12 cellular contexts compared by ENCODE assay signal in the genomic region with DNA sequence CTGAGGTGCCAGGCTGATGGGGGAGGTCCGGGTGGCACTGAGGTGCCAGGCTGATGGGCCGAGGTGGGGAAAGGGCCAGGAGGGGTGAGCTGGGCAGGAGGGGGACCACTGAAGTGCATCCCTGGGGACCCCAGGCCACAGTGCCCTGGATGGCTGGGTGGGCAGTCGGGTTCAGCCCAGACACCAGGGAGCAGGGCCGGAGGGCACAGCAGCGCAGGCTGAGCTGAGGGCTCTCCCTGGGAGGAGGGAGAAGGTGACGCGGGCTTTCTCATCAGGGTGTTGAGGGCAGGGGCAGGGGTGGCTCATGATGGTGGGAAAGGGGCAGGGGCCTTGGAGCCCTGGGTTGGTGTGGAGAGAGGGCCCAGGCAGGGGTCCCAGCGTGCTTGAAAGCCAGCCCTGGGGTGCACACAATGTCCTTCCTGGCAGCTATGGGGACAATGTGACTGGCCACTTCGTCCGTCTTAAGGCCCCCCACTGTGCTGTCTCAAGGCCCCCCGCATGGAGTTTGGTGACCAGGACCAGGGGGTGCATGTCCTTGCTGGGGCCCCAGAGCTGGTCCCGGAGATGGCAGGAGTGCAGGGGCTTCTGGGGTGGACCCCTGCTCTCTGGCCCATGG. TPM values are rescaled to one million over a fixed set of nuclear protein-coding genes. Genes with fewer than 3 reads are reported as not detected.
DNase-seq lines count a peak whose midpoint lies in the region; ATAC-seq, FAIRE-seq and TF ChIP-seq lines count a peak whose summit lies in the region.
"Had no signal": no experiment of that assay in that cellular context is flagged by ENCODE, and none has a peak within 500 bp of the region (broad histone marks: within the 10 kb centered on the region; RNA-seq: fewer than 3 reads in every experiment).

No MANE protein-coding gene starts in this region.

- peak overlapping the region; percentile 93 for H3K4me3 Mint-ChIP-seq in activated naive CD4-positive, alpha-beta T cell treated with anti-CD3 and anti-CD28 coated beads for 36 hours
- peak overlapping the region; percentile 46 for H3K4me3 Mint-ChIP-seq in activated B cell treated with CpG ODN at 0.5 μM for 24 hours
- H3K4me3 Mint-ChIP-seq in stimulated activated naive CD8-positive, alpha-beta T cell treated with anti-CD3 and anti-CD28 coated beads, Interleukin-15, amount 100 ng/mL, for 72 hours, result peak overlapping the region; percentile 92 to 98

- H3K4me1 Mint-ChIP-seq in activated naive CD4-positive, alpha-beta T cell treated with anti-CD3 and anti-CD28 coated beads for 36 hours (ENCODE audit: low read depth), result peaks cover 82% of the 10 kb centered on the region
- peaks cover 62% of the 10 kb centered on the region for H3K4me1 Mint-ChIP-seq in activated B cell treated with CpG ODN at 0.5 μM for 24 hours
- peaks cover 100% of the 10 kb centered on the region for H3K4me1 Mint-ChIP-seq in stimulated activated naive CD8-positive, alpha-beta T cell treated with anti-CD3 and anti-CD28 coated beads, Interleukin-15, amount 100 ng/mL, for 72 hours

- no peaks in the 10 kb centered on the region for H3K9me3 Mint-ChIP-seq in activated naive CD4-positive, alpha-beta T cell treated with anti-CD3 and anti-CD28 coated beads for 36 hours
- no peaks in the 10 kb centered on the region for H3K9me3 Mint-ChIP-seq in activated B cell treated with CpG ODN at 0.5 μM for 24 hours
- no peaks in the 10 kb centered on the region for H3K9me3 Mint-ChIP-seq in stimulated activated naive CD8-positive, alpha-beta T cell treated with anti-CD3 and anti-CD28 coated beads, Interleukin-15, amount 100 ng/mL, for 72 hours

- H3K36me3 ChIP-seq in keratinocyte (ENCODE audit: control insufficient read depth in 2 of 2, extremely low read depth in 1 of 2, insufficient read depth in 2 of 2, low read length in 2 of 2), result no peaks in the 10 kb centered on the region
- H3K36me3 ChIP-seq in A673 (ENCODE audit: insufficient read depth, low read length, poor library complexity, severe bottlenecking), result no peaks in the 10 kb centered on the region
- H3K36me3 ChIP-seq: brain microvascular endothelial cell had no signal

- no peaks in the 10 kb centered on the region for H4K20me1 ChIP-seq in keratinocyte (ENCODE audit: control insufficient read depth, extremely low read depth, insufficient read depth, low read length)

- peak overlapping the region; percentile 56 for H3K4me2 ChIP-seq in keratinocyte (ENCODE audit: control insufficient read depth, extremely low read depth, insufficient read depth, low read depth, low read length)

- H3K4me1 ChIP-seq in keratinocyte (ENCODE audit: control insufficient read depth, extremely low read depth, insufficient read depth, low read length) (peaks cover 47% of the 10 kb centered on the region), A673 (ENCODE audit: insufficient read depth, low read length, poor library complexity, severe bottlenecking) (peaks cover 14% of the 10 kb centered on the region)

- H3K27ac ChIP-seq in keratinocyte (ENCODE audit: control insufficient read depth, insufficient read depth, low read length) (no peak overlapping the region), A673 (ENCODE audit: low read depth, low read length, poor library complexity, severe bottlenecking) (no peak overlapping the region)
- H3K27ac ChIP-seq: brain microvascular endothelial cell had no signal

- H3K9me3 ChIP-seq in keratinocyte (ENCODE audit: control insufficient read depth, low read depth, low read length) (no peaks in the 10 kb centered on the region), A673 (ENCODE audit: low read depth, low read length, poor library complexity, severe bottlenecking) (no peaks in the 10 kb centered on the region)

- peak; percentile 51 for DNase-seq in activated naive CD4-positive, alpha-beta T cell treated with anti-CD3 and anti-CD28 coated beads for 36 hours
- no peak for DNase-seq in activated naive CD4-positive, alpha-beta T cell treated with Interleukin-2 at 50 U/mL for 16 hours
- no peak for DNase-seq in activated B cell treated with CpG ODN at 0.5 μM for 24 hours
- DNase-seq in keratinocyte (ENCODE audit: low read depth, low spot score), result no peak
- no peak for DNase-seq in stimulated activated naive CD8-positive, alpha-beta T cell treated with anti-CD3 and anti-CD28 coated beads, Interleukin-15, amount 100 ng/mL, for 72 hours
- no peak for DNase-seq in NCI-H345 treated with DMSO at 0.1 percent for 48 hours (lab: John Stamatoyannopoulos, UW; ENCODE audit: unreplicated experiment)
- no peak for DNase-seq in A673 (ENCODE audit: low spot score)
- no peak for DNase-seq in AG08395 (ENCODE audit: low spot score)
- DNase-seq: brain microvascular endothelial cell, NCI-H1436 treated with DMSO at 0.1 percent for 48 hours had no signal

- no TSS peak for BruUV-seq in A673 (replicated peaks; lab: Mats Ljungman, UMichigan)

- H3K4me3 ChIP-seq in keratinocyte (ENCODE audit: control insufficient read depth in 2 of 3, extremely low read depth in 1 of 3, insufficient read depth in 2 of 3, low read depth in 1 of 3, low read length in 3 of 3) (peak overlapping the region in 1 of 3 experiments; percentile 13), A673 (ENCODE audit: low read depth, low read length, poor library complexity, severe bottlenecking) (no peak overlapping the region)

- dilution Hi-C loops in keratinocyte (cut with MboI; ENCODE audit: extremely low pct_ligation_motif_present, low sequenced_read_pairs), result no loop called here

- no peaks in the 10 kb centered on the region for H3K9me1 ChIP-seq in keratinocyte (ENCODE audit: control insufficient read depth, extremely low read depth, insufficient read depth, low read length)

- peak overlapping the region; percentile 100 for H3K27ac Mint-ChIP-seq in activated naive CD4-positive, alpha-beta T cell treated with anti-CD3 and anti-CD28 coated beads for 36 hours
- H3K27ac Mint-ChIP-seq in activated B cell treated with CpG ODN at 0.5 μM for 24 hours, result peak overlapping the region; percentile 46
- H3K27ac Mint-ChIP-seq in stimulated activated naive CD8-positive, alpha-beta T cell treated with anti-CD3 and anti-CD28 coated beads, Interleukin-15, amount 100 ng/mL, for 72 hours, result peak overlapping the region; percentile 95 to 96

- H3K27me3 Mint-ChIP-seq in activated naive CD4-positive, alpha-beta T cell treated with anti-CD3 and anti-CD28 coated beads for 36 hours (ENCODE audit: low read depth), result no peaks in the 10 kb centered on the region
- H3K27me3 Mint-ChIP-seq in activated B cell treated with CpG ODN at 0.5 μM for 24 hours, result no peaks in the 10 kb centered on the region
- no peaks in the 10 kb centered on the region for H3K27me3 Mint-ChIP-seq in stimulated activated naive CD8-positive, alpha-beta T cell treated with anti-CD3 and anti-CD28 coated beads, Interleukin-15, amount 100 ng/mL, for 72 hours

- intact Hi-C loops in activated naive CD4-positive, alpha-beta T cell treated with anti-CD3 and anti-CD28 coated beads for 36 hours (cut with micrococcal nuclease), result no loop called here
- intact Hi-C loops in activated B cell treated with CpG ODN at 0.5 μM for 24 hours (cut with micrococcal nuclease) (no loop called here), A673 (cut with micrococcal nuclease; ENCODE audit: unreplicated experiment) (loop anchor here (5.0 kb wide), 1 partner anchor 111 kb away; no protein-coding TSS in a partner anchor)

- no peak for TF ChIP-seq CTCF in activated B cell treated with CpG ODN at 0.5 μM for 24 hours (IDR thresholded peaks at IDR 0.05)
- no peak for TF ChIP-seq CTCF in keratinocyte (optimal IDR thresholded peaks at IDR 0.05 in 1 of 3, IDR thresholded peaks at IDR 0.05 in 1 of 3, conservative IDR thresholded peaks at IDR 0.05 in 1 of 3; ENCODE audit: extremely low read depth in 1 of 3, insufficient read depth in 2 of 3, low read length in 3 of 3)
- no peak for TF ChIP-seq CTCF in A673 (conservative IDR thresholded peaks at IDR 0.05; ENCODE audit: low read depth, low read length)

- no peaks in the 10 kb centered on the region for H3K27me3 ChIP-seq in keratinocyte (ENCODE audit: control insufficient read depth, extremely low read depth, insufficient read depth, low read length)
- no peaks in the 10 kb centered on the region for H3K27me3 ChIP-seq in A673 (replicated peaks; ENCODE audit: insufficient read depth, low read depth, low read length, poor library complexity)
- H3K27me3 ChIP-seq: brain microvascular endothelial cell had no signal

- POLR2A ChIA-PET in activated B cell treated with CpG ODN at 0.5 μM for 24 hours (lab: Charles Lee), result interaction anchor here (0.7 to 5.4 kb wide), 8 partner anchors 9 to 148 kb away, joined by 3 to 40 read pairs (median 8); a partner anchor contains a TSS
- POLR2A ChIA-PET in A673 (lab: Charles Lee; ENCODE audit: low non-redundant PET), result no interaction called here

- H3K36me3 Mint-ChIP-seq in activated naive CD4-positive, alpha-beta T cell treated with anti-CD3 and anti-CD28 coated beads for 36 hours (ENCODE audit: low read depth), result peaks cover 9% of the 10 kb centered on the region
- peaks cover 4% of the 10 kb centered on the region for H3K36me3 Mint-ChIP-seq in activated B cell treated with CpG ODN at 0.5 μM for 24 hours (ENCODE audit: low read depth)

- no peak overlapping the region for H2AFZ ChIP-seq in keratinocyte (ENCODE audit: control insufficient read depth, low read length)

- CTCF ChIA-PET in activated naive CD4-positive, alpha-beta T cell treated with anti-CD3 and anti-CD28 coated beads for 36 hours (lab: Charles Lee), result interaction anchor here (0.9 to 8.4 kb wide), 7 partner anchors 14 to 116 kb away, joined by 3 to 60 read pairs (median 7); a partner anchor contains a TSS
- CTCF ChIA-PET in activated B cell treated with CpG ODN at 0.5 μM for 24 hours (lab: Charles Lee) (interaction anchor here (0.7 to 7.2 kb wide), 6 partner anchors 10 to 96 kb away, joined by 3 to 58 read pairs (median 8); no protein-coding TSS in a partner anchor), A673 (lab: Charles Lee) (no interaction called here)

- no peak for FAIRE-seq in keratinocyte (lab: Jason Lieb, UNC)

- ATAC-seq in activated B cell treated with CpG ODN at 0.5 μM for 24 hours (ENCODE audit: low read depth), result no peak
- no peak for ATAC-seq in stimulated activated naive CD8-positive, alpha-beta T cell treated with anti-CD3 and anti-CD28 coated beads, Interleukin-15, amount 100 ng/mL, for 72 hours

- H3K79me2 ChIP-seq in keratinocyte (ENCODE audit: control insufficient read depth, insufficient read depth, low read length), result no peaks in the 10 kb centered on the region

- H3K9ac ChIP-seq in keratinocyte (ENCODE audit: control insufficient read depth, extremely low read depth, insufficient read depth, low read length), result peak overlapping the region; percentile 47

RNA-seq across cellular contexts. Expression of a gene that starts 16.0 kb away (rescaled TPM):
- total RNA-seq in activated naive CD4-positive, alpha-beta T cell treated with anti-CD3 and anti-CD28 coated beads for 36 hours, result 100 to 1,000 TPM; 635 to 646 TPM
- total RNA-seq in activated B cell treated with CpG ODN at 0.5 μM for 24 hours (0.32 and 0.42 TPM in 2 replicates), A673 (2021) (not detected in 2 replicates)
- polyA plus RNA-seq in keratinocyte, result 0.05 TPM in 1 of 3 replicates, not detected in the others
- not detected for polyA plus RNA-seq in keratinocyte (2011; ENCODE audit: low read depth)
- not detected in 2 replicates for polyA plus RNA-seq in keratinocyte (2011; cell fraction: cytosol; rRNA removed)
- polyA plus RNA-seq in keratinocyte (2011; cell fraction: nucleus; rRNA removed), result not detected in 2 replicates
- not detected in 2 replicates for polyA plus RNA-seq in keratinocyte (2012; ENCODE audit: low replicate concordance)
- polyA minus RNA-seq in keratinocyte, result not detected in 3 replicates
- not detected for polyA minus RNA-seq in keratinocyte (2011; cell fraction: cytosol; rRNA and poly(A)+ RNA removed)
- not detected in 2 replicates for polyA minus RNA-seq in keratinocyte (2011; cell fraction: nucleus; rRNA and poly(A)+ RNA removed)

RNA-seq across cellular contexts. Expression of a gene that starts 27.9 kb away (rescaled TPM):
- 100 to 1,000 TPM in 1 of 2 experiments, 10 to 100 TPM in 1; 99.8 to 100 TPM for total RNA-seq in activated naive CD4-positive, alpha-beta T cell treated with anti-CD3 and anti-CD28 coated beads for 36 hours
- total RNA-seq in activated B cell treated with CpG ODN at 0.5 μM for 24 hours (147 and 170 TPM in 2 replicates), A673 (2021) (139 and 150 TPM in 2 replicates)
- 61.8 to 173 TPM (median 86.0 TPM) in 3 replicates for polyA plus RNA-seq in keratinocyte
- 33.8 TPM for polyA plus RNA-seq in keratinocyte (2011; ENCODE audit: low read depth)
- 123 and 135 TPM in 2 replicates for polyA plus RNA-seq in keratinocyte (2011; cell fraction: cytosol; rRNA removed)
- 286 and 337 TPM in 2 replicates for polyA plus RNA-seq in keratinocyte (2011; cell fraction: nucleus; rRNA removed)
- polyA plus RNA-seq in keratinocyte (2012; ENCODE audit: low replicate concordance), result 88.4 and 107 TPM in 2 replicates
- polyA minus RNA-seq in keratinocyte, result 75.4 to 226 TPM (median 76.3 TPM) in 3 replicates
- 74.2 TPM for polyA minus RNA-seq in keratinocyte (2011; cell fraction: cytosol; rRNA and poly(A)+ RNA removed)
- polyA minus RNA-seq in keratinocyte (2011; cell fraction: nucleus; rRNA and poly(A)+ RNA removed), result 57.8 and 84.6 TPM in 2 replicates

RNA-seq across cellular contexts. Expression of a gene that starts 32.2 kb away (rescaled TPM):
- 1 to 10 TPM; 2.8 to 3.8 TPM for total RNA-seq in activated naive CD4-positive, alpha-beta T cell treated with anti-CD3 and anti-CD28 coated beads for 36 hours
- total RNA-seq in activated B cell treated with CpG ODN at 0.5 μM for 24 hours, result not detected in 2 replicates
- polyA plus RNA-seq in keratinocyte, result 1.7 to 2.2 TPM (median 2.0 TPM) in 3 replicates
- polyA plus RNA-seq in keratinocyte (2011; ENCODE audit: low read depth), result not detected
- 0.85 and 2.5 TPM in 2 replicates for polyA plus RNA-seq in keratinocyte (2011; cell fraction: cytosol; rRNA removed)
- 1.5 and 2.5 TPM in 2 replicates for polyA plus RNA-seq in keratinocyte (2011; cell fraction: nucleus; rRNA removed)
- polyA plus RNA-seq in keratinocyte (2012; ENCODE audit: low replicate concordance), result 0.78 and 3.3 TPM in 2 replicates
- 2.5 to 4.9 TPM (median 3.7 TPM) in 3 replicates for polyA minus RNA-seq in keratinocyte
- 9.6 TPM for polyA minus RNA-seq in keratinocyte (2011; cell fraction: cytosol; rRNA and poly(A)+ RNA removed)
- 1.6 and 2.8 TPM in 2 replicates for polyA minus RNA-seq in keratinocyte (2011; cell fraction: nucleus; rRNA and poly(A)+ RNA removed)
- 1.4 and 2.8 TPM in 2 replicates for total RNA-seq in A673 (2021)

RNA-seq across cellular contexts. Expression of a gene that starts 57.6 kb away (rescaled TPM):
- under 1 TPM in 1 of 2 experiments, not detected in 1; 0.21 TPM for total RNA-seq in activated naive CD4-positive, alpha-beta T cell treated with anti-CD3 and anti-CD28 coated beads for 36 hours
- total RNA-seq in activated B cell treated with CpG ODN at 0.5 μM for 24 hours (not detected in 2 replicates), A673 (2021) (0.39 and 1.2 TPM in 2 replicates)
- 0.06 TPM in 1 of 3 replicates, not detected in the others for polyA plus RNA-seq in keratinocyte
- not detected for polyA plus RNA-seq in keratinocyte (2011; ENCODE audit: low read depth)
- not detected in 2 replicates for polyA plus RNA-seq in keratinocyte (2011; cell fraction: cytosol; rRNA removed)
- polyA plus RNA-seq in keratinocyte (2011; cell fraction: nucleus; rRNA removed), result not detected in 2 replicates
- polyA plus RNA-seq in keratinocyte (2012; ENCODE audit: low replicate concordance), result not detected in 2 replicates
- not detected in 3 replicates for polyA minus RNA-seq in keratinocyte
- polyA minus RNA-seq in keratinocyte (2011; cell fraction: cytosol; rRNA and poly(A)+ RNA removed), result not detected
- polyA minus RNA-seq in keratinocyte (2011; cell fraction: nucleus; rRNA and poly(A)+ RNA removed), result not detected in 2 replicates
- total RNA-seq: left colon, urinary bladder had no signal
- polyA plus RNA-seq: urinary bladder had no signal

Comparison
In these comparisons a context has a peak if more than half of its experiments do, and no peak if none do; other contexts are left out.
1. H3K27ac Mint-ChIP-seq: peak in every context shown above with its lines; median percentile 100 in activated naive CD4-positive, alpha-beta T cell treated with anti-CD3 and anti-CD28 coated beads for 36 hours; 96 in stimulated activated naive CD8-positive, alpha-beta T cell treated with anti-CD3 and anti-CD28 coated beads, Interleukin-15, amount 100 ng/mL, for 72 hours; 46 in activated B cell treated with CpG ODN at 0.5 μM for 24 hours.
2. RNA of a gene that starts 16.0 kb away (total RNA-seq): 635 to 646 TPM in activated naive CD4-positive, alpha-beta T cell treated with anti-CD3 and anti-CD28 coated beads for 36 hours; 0.32 to 0.42 TPM in activated B cell treated with CpG ODN at 0.5 μM for 24 hours and not detected in A673; every median in the first group is over 100 times any median in the second.
3. Peak in every context shown above with its lines, with median percentiles within 50 percentile points of each other: H3K4me3 Mint-ChIP-seq.